Comparison of ENCODE assay signal across 19 cellular contexts in the genomic region with DNA sequence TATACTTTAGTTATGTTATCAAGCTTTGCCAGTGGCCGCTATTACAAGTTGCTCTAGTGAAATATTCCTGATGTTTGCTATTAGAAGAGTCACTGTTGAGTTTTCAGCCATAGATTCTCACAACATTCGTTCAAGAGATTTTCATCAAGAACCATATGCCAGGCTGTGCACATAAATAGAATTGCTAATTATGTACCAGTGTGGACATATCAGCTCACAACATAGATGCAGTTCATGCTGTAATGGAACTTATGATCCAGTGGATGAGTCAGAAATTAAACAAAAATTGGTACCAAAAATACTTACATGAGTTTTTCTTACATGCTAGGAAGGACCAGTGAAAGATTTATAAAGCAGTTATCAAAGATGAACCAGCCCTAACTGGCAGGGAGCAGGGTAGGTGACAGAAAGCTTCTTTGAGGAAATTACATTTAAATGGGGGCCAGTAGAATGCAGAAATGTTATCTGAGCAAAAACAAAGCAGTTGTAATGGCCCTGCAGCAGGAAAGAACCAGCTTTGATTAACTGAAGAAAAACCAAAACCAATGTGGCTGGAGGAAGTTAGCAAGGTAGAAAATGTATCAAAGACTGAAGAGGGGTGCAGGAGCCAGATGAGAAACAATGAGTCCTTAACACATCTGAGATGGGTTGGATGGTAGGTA.
DNase-seq lines count a peak whose midpoint lies in the region; ATAC-seq and TF ChIP-seq lines count a peak whose summit lies in the region.
"Had no signal": no experiment of that assay in that cellular context is flagged by ENCODE, and none has a peak within 500 bp of the region (broad histone marks: within the 10 kb centered on the region; RNA-seq: fewer than 3 reads in every experiment).

No MANE protein-coding gene starts in this region.

- POLR2A ChIA-PET in IMR-90 (lab: Charles Lee; ENCODE audit: unreplicated experiment), result no interaction called here
- POLR2A ChIA-PET in naive thymus-derived CD4-positive, alpha-beta T cell (lab: Charles Lee), result no interaction called here

- no peak overlapping the region for H4K5ac ChIP-seq in IMR-90 (ENCODE audit: low read depth, low read length)

- H4K8ac ChIP-seq in IMR-90 (ENCODE audit: low read depth in 2 of 2, low read length in 2 of 2), result no peak overlapping the region

- no peak overlapping the region for H3K18ac ChIP-seq in IMR-90 (ENCODE audit: low read depth, low read length)

- H3K23ac ChIP-seq in IMR-90 (ENCODE audit: low read depth, low read length), result no peak overlapping the region

- ATAC-seq in IMR-90 (ENCODE audit: low read depth), result no peak
- no peak for ATAC-seq in naive thymus-derived CD4-positive, alpha-beta T cell
- ATAC-seq in activated T-cell treated with anti-CD3 and anti-CD28 coated beads, Interleukin-2, amount 50 U/mL, for 72 hours (replicated peaks in 1 of 2), result no peak
- ATAC-seq: A549 had no signal

- no peak overlapping the region for H2BK5ac ChIP-seq in IMR-90 (ENCODE audit: low read depth, low read length, poor library complexity, severe bottlenecking)

- H4K20me1 ChIP-seq in IMR-90 (ENCODE audit: insufficient read depth, low read length), result no peaks in the 10 kb centered on the region
- H4K20me1 ChIP-seq: BLaER1 had no signal

- no peak for TF ChIP-seq CTCF in IMR-90 (conservative IDR thresholded peaks at IDR 0.05; ENCODE audit: low read depth, low read length)
- TF ChIP-seq CTCF in dorsolateral prefrontal cortex (IDR thresholded peaks at IDR 0.05 in 54 of 56, conservative IDR thresholded peaks at IDR 0.05 in 2 of 56; ENCODE audit: low read depth in 1 of 56, partially characterized antibody in 56 of 56), result no peak

- peaks cover 2% of the 10 kb centered on the region for H3K4me1 ChIP-seq in IMR-90 (ENCODE audit: control insufficient read depth, insufficient read depth, low read length)
- H3K4me1 ChIP-seq in naive thymus-derived CD4-positive, alpha-beta T cell (ENCODE audit: control insufficient read depth in 2 of 2, insufficient read depth in 2 of 2, low read length in 2 of 2), result no peaks in the 10 kb centered on the region
- H3K4me1 ChIP-seq: HAP-1 had no signal

- no peak for TF ChIP-seq POLR2A in IMR-90 (IDR thresholded peaks at IDR 0.05; ENCODE audit: low read depth, low read length)

- H3K4me1 Mint-ChIP-seq in naive thymus-derived CD4-positive, alpha-beta T cell, result no peaks in the 10 kb centered on the region
- no peaks in the 10 kb centered on the region for H3K4me1 Mint-ChIP-seq in activated T-cell treated with anti-CD3 and anti-CD28 coated beads, Interleukin-2, amount 50 U/mL, for 72 hours (ENCODE audit: low read depth)
- H3K4me1 Mint-ChIP-seq: CD14-positive monocyte; CD4-positive, alpha-beta memory T cell had no signal

- H2BK120ac ChIP-seq in IMR-90 (ENCODE audit: low read depth, low read length), result no peak overlapping the region

- dilution Hi-C loops in IMR-90 (cut with HindIII; ENCODE audit: low sequenced_read_pairs, unreplicated experiment), result no loop called here

- H3K27me3 Mint-ChIP-seq in naive thymus-derived CD4-positive, alpha-beta T cell, result no peaks in the 10 kb centered on the region
- H3K27me3 Mint-ChIP-seq in activated T-cell treated with anti-CD3 and anti-CD28 coated beads, Interleukin-2, amount 50 U/mL, for 72 hours (ENCODE audit: low read depth), result no peaks in the 10 kb centered on the region
- H3K27me3 Mint-ChIP-seq: CD4-positive, alpha-beta memory T cell had no signal

- no peak overlapping the region for H4K91ac ChIP-seq in IMR-90 (ENCODE audit: insufficient read depth, low read depth, low read length)

- no peaks in the 10 kb centered on the region for H3K36me3 ChIP-seq in IMR-90 (ENCODE audit: control insufficient read depth, insufficient read depth, low read length)
- H3K36me3 ChIP-seq in naive thymus-derived CD4-positive, alpha-beta T cell (ENCODE audit: control insufficient read depth in 2 of 3, insufficient read depth in 3 of 3, low read length in 3 of 3), result no peaks in the 10 kb centered on the region
- H3K36me3 ChIP-seq: BLaER1, HAP-1 had no signal

- no peak overlapping the region for H3K56ac ChIP-seq in IMR-90 (ENCODE audit: extremely low read depth, insufficient read depth, low read length)

- no peak overlapping the region for H3K9ac ChIP-seq in IMR-90 (ENCODE audit: low read depth, low read length)
- H3K9ac ChIP-seq: BLaER1 had no signal

- TF ChIP-seq RAD21 in IMR-90 (IDR thresholded peaks at IDR 0.05; ENCODE audit: low read length), result no peak

- no peak overlapping the region for H3K27ac Mint-ChIP-seq in naive thymus-derived CD4-positive, alpha-beta T cell
- H3K27ac Mint-ChIP-seq in activated T-cell treated with anti-CD3 and anti-CD28 coated beads, Interleukin-2, amount 50 U/mL, for 72 hours, result no peak overlapping the region
- H3K27ac Mint-ChIP-seq: CD14-positive monocyte; CD4-positive, alpha-beta memory T cell had no signal

- H3K4me3 ChIP-seq in IMR-90 (ENCODE audit: insufficient read depth, low read depth, low read length), result no peak overlapping the region
- H3K4me3 ChIP-seq in dorsolateral prefrontal cortex, result no peak overlapping the region
- no peak overlapping the region for H3K4me3 ChIP-seq in naive thymus-derived CD4-positive, alpha-beta T cell (ENCODE audit: low read length)
- H3K4me3 ChIP-seq: A549, BLaER1, HAP-1 had no signal

- no peak overlapping the region for H3K4ac ChIP-seq in IMR-90 (ENCODE audit: low read depth, low read length)

- no peaks in the 10 kb centered on the region for H3K27me3 ChIP-seq in IMR-90 (ENCODE audit: control insufficient read depth, insufficient read depth, low read length)
- no peaks in the 10 kb centered on the region for H3K27me3 ChIP-seq in dorsolateral prefrontal cortex
- H3K27me3 ChIP-seq in naive thymus-derived CD4-positive, alpha-beta T cell (ENCODE audit: control insufficient read depth in 2 of 2, insufficient read depth in 2 of 2, low read length in 2 of 2), result no peaks in the 10 kb centered on the region
- H3K27me3 ChIP-seq: BLaER1 had no signal

- H3K9me3 ChIP-seq in IMR-90 (ENCODE audit: control insufficient read depth, insufficient read depth, low read length), result peaks cover 3% of the 10 kb centered on the region; the same call in 1 of the 2 replicates
- H3K9me3 ChIP-seq in naive thymus-derived CD4-positive, alpha-beta T cell (ENCODE audit: control insufficient read depth in 2 of 3, low read length in 3 of 3), result no peaks in the 10 kb centered on the region
- H3K9me3 ChIP-seq: HAP-1 had no signal

- no peak overlapping the region for H2AK5ac ChIP-seq in IMR-90 (ENCODE audit: low read depth, low read length)

- H3K27ac ChIP-seq in IMR-90 (ENCODE audit: insufficient read depth, low read length) (no peak overlapping the region), dorsolateral prefrontal cortex (peak overlapping the region in 40 of 59 donors; percentile 2 to 74 (median 44))
- no peak overlapping the region for H3K27ac ChIP-seq in naive thymus-derived CD4-positive, alpha-beta T cell (ENCODE audit: low read depth, low read length)
- H3K27ac ChIP-seq: 22Rv1, A549, BLaER1 had no signal

- WGBS in IMR-90 (ENCODE audit: extremely low coverage in 2 of 2, insufficient read length in 1 of 2), 2 experiments, result no CpG with 5 or more reads among the region's 2 CpGs

- BruUV-seq in IMR-90 (replicated peaks; lab: Mats Ljungman, UMichigan), result no TSS peak

- H3K79me1 ChIP-seq in IMR-90 (ENCODE audit: low read depth in 1 of 2, low read length in 2 of 2), result no peaks in the 10 kb centered on the region

- peaks cover 3% of the 10 kb centered on the region for H3K9me1 ChIP-seq in IMR-90 (ENCODE audit: insufficient read depth, low read length)

- H2AFZ ChIP-seq in IMR-90 (replicated peaks; ENCODE audit: low read length, poor library complexity), result no peak overlapping the region

- CTCF ChIA-PET in IMR-90 (lab: Yijun Ruan, JAX), result no interaction called here
- CTCF ChIA-PET in naive thymus-derived CD4-positive, alpha-beta T cell (lab: Charles Lee), result no interaction called here

- no peak overlapping the region for H3K14ac ChIP-seq in IMR-90 (replicated peaks; ENCODE audit: low read depth, low read length)

- H2BK15ac ChIP-seq in IMR-90 (ENCODE audit: low read depth, low read length), result no peak overlapping the region

- H2AK9ac ChIP-seq in IMR-90 (replicated peaks; ENCODE audit: low read depth, low read length, poor library complexity), result no peak overlapping the region

- no peak overlapping the region for H3K4me2 ChIP-seq in IMR-90 (ENCODE audit: low read depth, low read length)
- H3K4me2 ChIP-seq: A549, BLaER1 had no signal

- in situ Hi-C loops in IMR-90 (cut with MboI; ENCODE audit: low sequenced_read_pairs), result no loop called here

- no peak overlapping the region for H3K4me3 Mint-ChIP-seq in naive thymus-derived CD4-positive, alpha-beta T cell
- no peak overlapping the region for H3K4me3 Mint-ChIP-seq in activated T-cell treated with anti-CD3 and anti-CD28 coated beads, Interleukin-2, amount 50 U/mL, for 72 hours
- H3K4me3 Mint-ChIP-seq: CD14-positive monocyte; CD4-positive, alpha-beta memory T cell had no signal

- no peak overlapping the region for H2BK20ac ChIP-seq in IMR-90 (ENCODE audit: low read depth, low read length)

- peaks cover 0 to 17% (median 9%) of the 10 kb centered on the region in 11 donors for H3K9me3 Mint-ChIP-seq in naive thymus-derived CD4-positive, alpha-beta T cell
- peaks cover 6 to 12% of the 10 kb centered on the region in 2 donors for H3K9me3 Mint-ChIP-seq in activated T-cell treated with anti-CD3 and anti-CD28 coated beads, Interleukin-2, amount 50 U/mL, for 72 hours

- intact Hi-C loops in IMR-90 (cut with micrococcal nuclease) (no loop called here), dorsolateral prefrontal cortex (cut with DNase I) (no loop called here)
- intact Hi-C loops in naive thymus-derived CD4-positive, alpha-beta T cell (cut with micrococcal nuclease), result no loop called here

- no peaks in the 10 kb centered on the region for H3K36me3 Mint-ChIP-seq in naive thymus-derived CD4-positive, alpha-beta T cell
- H3K36me3 Mint-ChIP-seq in activated T-cell treated with anti-CD3 and anti-CD28 coated beads, Interleukin-2, amount 50 U/mL, for 72 hours (ENCODE audit: insufficient read depth in 2 of 2), result no peaks in the 10 kb centered on the region
- H3K36me3 Mint-ChIP-seq: CD14-positive monocyte; CD4-positive, alpha-beta memory T cell had no signal

- DNase-seq in Ammon's horn (ENCODE audit: low spot score), result peak; percentile 9
- peak; percentile 18 for DNase-seq in IMR-90
- no peak for DNase-seq in dorsolateral prefrontal cortex
- peak; percentile 53 for DNase-seq in inferior parietal cortex (ENCODE audit: extremely low spot score)
- DNase-seq in stimulated activated CD4-positive, alpha-beta T cell treated with anti-CD3 and anti-CD28 coated beads, Interleukin-4, amount 100 ng/mL, for 4 hours, result no peak
- DNase-seq in naive thymus-derived CD4-positive, alpha-beta T cell, result no peak
- no peak for DNase-seq in NCI-H226
- DNase-seq in activated T-cell treated with anti-CD3 and anti-CD28 coated beads, Interleukin-2, amount 50 U/mL, for 72 hours, result no peak
- DNase-seq: AML-193; CD4-positive, alpha-beta memory T cell; DMS153; DMS79; GDM1; GOT3 had no signal

TF ChIP-seq in IMR-90, 13 proteins besides CTCF, POLR2A, EP300 and RAD21 (continues in another document):
- TF ChIP-seq MXI1 (IDR thresholded peaks at IDR 0.05; ENCODE audit: borderline replicate concordance, low read depth, low read length), result no peak
- no peak for TF ChIP-seq CEBPB (IDR thresholded peaks at IDR 0.05; ENCODE audit: low read depth, low read length)

Comparison
In these comparisons a context has a peak if more than half of its experiments do, and no peak if none do; other contexts are left out.
1. DNase-seq: peak in Ammon's horn (single experiment), IMR-90 (single experiment) and inferior parietal cortex (single experiment); none in dorsolateral prefrontal cortex (0 of 10), stimulated activated CD4-positive, alpha-beta T cell treated with anti-CD3 and anti-CD28 coated beads, Interleukin-4, amount 100 ng/mL, for 4 hours (0 of 2), naive thymus-derived CD4-positive, alpha-beta T cell (0 of 9), NCI-H226 (single experiment) and activated T-cell treated with anti-CD3 and anti-CD28 coated beads, Interleukin-2, amount 50 U/mL, for 72 hours (0 of 2).
2. H3K27ac ChIP-seq: peak in dorsolateral prefrontal cortex (40 of 59); none in IMR-90 (single experiment) and naive thymus-derived CD4-positive, alpha-beta T cell (single experiment).